1 cellular context compared by ENCODE assay signal in the genomic region with DNA sequence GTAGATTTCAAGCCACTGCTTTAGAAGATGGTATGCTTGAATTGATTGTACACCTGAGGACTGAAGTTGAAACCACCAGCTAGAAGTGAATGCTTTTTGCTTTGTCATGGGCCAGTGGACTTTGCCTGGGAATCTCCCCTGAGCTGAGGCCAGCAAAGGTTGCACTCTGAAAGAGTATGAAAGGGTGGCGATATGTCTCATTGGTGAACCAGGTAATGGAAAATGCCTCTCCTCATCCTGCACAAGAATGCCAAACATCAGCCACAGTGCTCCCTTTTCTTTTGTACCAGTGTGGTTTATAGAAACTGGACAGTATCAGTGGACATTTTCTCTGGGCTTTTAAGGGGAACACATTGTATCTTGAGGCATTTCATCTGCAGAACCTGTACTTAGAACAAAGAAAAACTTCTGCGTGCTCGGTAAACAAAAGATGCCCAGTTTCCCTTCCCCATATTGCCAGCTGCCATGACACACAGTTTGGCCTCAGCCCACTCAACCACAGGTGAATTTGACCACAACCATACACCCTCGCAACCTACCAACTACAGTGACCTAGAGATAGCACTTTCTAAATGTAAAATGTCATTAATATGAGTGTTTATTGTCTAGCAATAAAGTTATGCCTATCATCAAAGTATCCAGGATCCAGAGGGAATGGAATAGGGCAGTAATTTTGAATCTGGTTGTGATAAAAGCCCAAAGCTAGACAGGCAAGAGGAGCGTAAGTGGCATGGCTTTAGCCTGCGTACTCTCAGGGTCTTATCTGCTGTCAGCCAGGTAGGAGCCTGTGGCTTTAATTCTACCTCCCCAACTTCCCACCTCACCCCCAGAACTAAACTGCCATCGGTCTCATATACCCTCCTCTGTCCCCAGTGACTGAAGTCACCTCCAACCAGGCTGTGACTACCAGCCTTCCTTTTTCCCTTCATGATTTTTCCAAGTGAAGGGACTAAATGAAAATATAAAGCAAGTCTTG.
TF ChIP-seq lines count a peak whose summit lies in the region.

No MANE protein-coding gene starts in this region.

TF ChIP-seq in HepG2, 621 proteins besides CTCF, POLR2A, EP300 and RAD21 (continued from another document and continues in another):
- TF ChIP-seq NPAS2 (CRISPR knock-in tag; IDR thresholded peaks at IDR 0.05; ENCODE audit: borderline replicate concordance) (no peak), FOSL2 (CRISPR knock-in tag; IDR thresholded peaks at IDR 0.05) (peak; percentile 52), TOE1 (CRISPR knock-in tag; IDR thresholded peaks at IDR 0.05) (no peak), MLLT10 (CRISPR knock-in tag; IDR thresholded peaks at IDR 0.05) (no peak), ZNF432 (CRISPR knock-in tag; IDR thresholded peaks at IDR 0.05; ENCODE audit: borderline replicate concordance) (no peak), FOXA1 (IDR thresholded peaks at IDR 0.05) (no peak), FOXA1 (CRISPR knock-in tag; IDR thresholded peaks at IDR 0.05) (no peak), MYC (CRISPR knock-in tag; IDR thresholded peaks at IDR 0.05; ENCODE audit: borderline replicate concordance) (no peak), ZNF451 (CRISPR knock-in tag; IDR thresholded peaks at IDR 0.05) (no peak), ZNF274 (CRISPR knock-in tag; IDR thresholded peaks at IDR 0.05) (no peak), REXO4 (CRISPR knock-in tag; IDR thresholded peaks at IDR 0.05; ENCODE audit: borderline replicate concordance) (no peak), ATAD3A (CRISPR knock-in tag; IDR thresholded peaks at IDR 0.05) (no peak), DPF2 (CRISPR knock-in tag; IDR thresholded peaks at IDR 0.05; ENCODE audit: borderline replicate concordance, low read depth) (peak; percentile 25; the same call in 1 of the 2 replicates), HMG20B (CRISPR knock-in tag; conservative IDR thresholded peaks at IDR 0.05) (no peak), PLRG1 (conservative IDR thresholded peaks at IDR 0.05) (no peak), ZNF382 (CRISPR knock-in tag; IDR thresholded peaks at IDR 0.05; ENCODE audit: borderline replicate concordance) (no peak), ZNF775 (CRISPR knock-in tag; IDR thresholded peaks at IDR 0.05; ENCODE audit: borderline replicate concordance) (no peak), SAFB2 (CRISPR knock-in tag; IDR thresholded peaks at IDR 0.05; ENCODE audit: borderline replicate concordance, low read depth) (no peak), ZNF343 (CRISPR knock-in tag; IDR thresholded peaks at IDR 0.05) (no peak), ETV5 (CRISPR knock-in tag; IDR thresholded peaks at IDR 0.05; ENCODE audit: borderline replicate concordance) (no peak), KDM5B (CRISPR knock-in tag; IDR thresholded peaks at IDR 0.05; ENCODE audit: borderline replicate concordance) (no peak), ZFP36 (IDR thresholded peaks at IDR 0.05; ENCODE audit: borderline replicate concordance, low read depth, low read length, partially characterized antibody) (no peak), FOXJ3 (CRISPR knock-in tag; IDR thresholded peaks at IDR 0.05; ENCODE audit: borderline replicate concordance) (no peak), IKZF1 (IDR thresholded peaks at IDR 0.05) (no peak), PHF8 (CRISPR knock-in tag; IDR thresholded peaks at IDR 0.05) (no peak), NR3C1 (CRISPR knock-in tag; IDR thresholded peaks at IDR 0.05) (no peak), ZNF354B (CRISPR knock-in tag; IDR thresholded peaks at IDR 0.05) (no peak), ARNT (IDR thresholded peaks at IDR 0.05) (no peak), ERF (CRISPR knock-in tag; IDR thresholded peaks at IDR 0.05) (peak; percentile 90; the same call in 1 of the 2 replicates), GPN1 (CRISPR knock-in tag; IDR thresholded peaks at IDR 0.05; ENCODE audit: borderline replicate concordance) (no peak), ESRRA (CRISPR knock-in tag; IDR thresholded peaks at IDR 0.05; ENCODE audit: low read depth) (no peak), ZNF44 (CRISPR knock-in tag; IDR thresholded peaks at IDR 0.05) (peak; percentile 62; the same call in 1 of the 2 replicates), ZFY (CRISPR knock-in tag; IDR thresholded peaks at IDR 0.05) (no peak)
- TF ChIP-seq, protein P1, sequence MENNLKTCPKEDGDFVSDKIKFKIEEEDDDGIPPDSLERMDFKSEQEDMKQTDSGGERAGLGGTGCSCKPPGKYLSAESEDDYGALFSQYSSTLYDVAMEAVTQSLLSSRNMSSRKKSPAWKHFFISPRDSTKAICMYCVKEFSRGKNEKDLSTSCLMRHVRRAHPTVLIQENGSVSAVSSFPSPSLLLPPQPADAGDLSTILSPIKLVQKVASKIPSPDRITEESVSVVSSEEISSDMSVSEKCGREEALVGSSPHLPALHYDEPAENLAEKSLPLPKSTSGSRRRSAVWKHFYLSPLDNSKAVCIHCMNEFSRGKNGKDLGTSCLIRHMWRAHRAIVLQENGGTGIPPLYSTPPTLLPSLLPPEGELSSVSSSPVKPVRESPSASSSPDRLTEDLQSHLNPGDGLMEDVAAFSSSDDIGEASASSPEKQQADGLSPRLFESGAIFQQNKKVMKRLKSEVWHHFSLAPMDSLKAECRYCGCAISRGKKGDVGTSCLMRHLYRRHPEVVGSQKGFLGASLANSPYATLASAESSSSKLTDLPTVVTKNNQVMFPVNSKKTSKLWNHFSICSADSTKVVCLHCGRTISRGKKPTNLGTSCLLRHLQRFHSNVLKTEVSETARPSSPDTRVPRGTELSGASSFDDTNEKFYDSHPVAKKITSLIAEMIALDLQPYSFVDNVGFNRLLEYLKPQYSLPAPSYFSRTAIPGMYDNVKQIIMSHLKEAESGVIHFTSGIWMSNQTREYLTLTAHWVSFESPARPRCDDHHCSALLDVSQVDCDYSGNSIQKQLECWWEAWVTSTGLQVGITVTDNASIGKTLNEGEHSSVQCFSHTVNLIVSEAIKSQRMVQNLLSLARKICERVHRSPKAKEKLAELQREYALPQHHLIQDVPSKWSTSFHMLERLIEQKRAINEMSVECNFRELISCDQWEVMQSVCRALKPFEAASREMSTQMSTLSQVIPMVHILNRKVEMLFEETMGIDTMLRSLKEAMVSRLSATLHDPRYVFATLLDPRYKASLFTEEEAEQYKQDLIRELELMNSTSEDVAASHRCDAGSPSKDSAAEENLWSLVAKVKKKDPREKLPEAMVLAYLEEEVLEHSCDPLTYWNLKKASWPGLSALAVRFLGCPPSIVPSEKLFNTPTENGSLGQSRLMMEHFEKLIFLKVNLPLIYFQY (CRISPR knock-in tag; IDR thresholded peaks at IDR 0.05; ENCODE audit: borderline replicate concordance), result no peak
- TF ChIP-seq, protein P2, sequence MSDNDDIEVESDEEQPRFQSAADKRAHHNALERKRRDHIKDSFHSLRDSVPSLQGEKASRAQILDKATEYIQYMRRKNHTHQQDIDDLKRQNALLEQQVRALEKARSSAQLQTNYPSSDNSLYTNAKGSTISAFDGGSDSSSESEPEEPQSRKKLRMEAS (IDR thresholded peaks at IDR 0.05), result no peak
- TF ChIP-seq, protein P3, sequence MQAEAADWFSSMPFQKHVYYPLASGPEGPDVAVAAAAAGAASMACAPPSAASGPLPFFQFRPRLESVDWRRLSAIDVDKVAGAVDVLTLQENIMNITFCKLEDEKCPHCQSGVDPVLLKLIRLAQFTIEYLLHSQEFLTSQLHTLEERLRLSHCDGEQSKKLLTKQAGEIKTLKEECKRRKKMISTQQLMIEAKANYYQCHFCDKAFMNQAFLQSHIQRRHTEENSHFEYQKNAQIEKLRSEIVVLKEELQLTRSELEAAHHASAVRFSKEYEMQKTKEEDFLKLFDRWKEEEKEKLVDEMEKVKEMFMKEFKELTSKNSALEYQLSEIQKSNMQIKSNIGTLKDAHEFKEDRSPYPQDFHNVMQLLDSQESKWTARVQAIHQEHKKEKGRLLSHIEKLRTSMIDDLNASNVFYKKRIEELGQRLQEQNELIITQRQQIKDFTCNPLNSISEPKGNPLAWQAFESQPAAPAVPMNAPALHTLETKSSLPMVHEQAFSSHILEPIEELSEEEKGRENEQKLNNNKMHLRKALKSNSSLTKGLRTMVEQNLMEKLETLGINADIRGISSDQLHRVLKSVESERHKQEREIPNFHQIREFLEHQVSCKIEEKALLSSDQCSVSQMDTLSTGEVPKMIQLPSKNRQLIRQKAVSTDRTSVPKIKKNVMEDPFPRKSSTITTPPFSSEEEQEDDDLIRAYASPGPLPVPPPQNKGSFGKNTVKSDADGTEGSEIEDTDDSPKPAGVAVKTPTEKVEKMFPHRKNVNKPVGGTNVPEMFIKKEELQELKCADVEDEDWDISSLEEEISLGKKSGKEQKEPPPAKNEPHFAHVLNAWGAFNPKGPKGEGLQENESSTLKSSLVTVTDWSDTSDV (CRISPR knock-in tag; IDR thresholded peaks at IDR 0.05), result no peak
- TF ChIP-seq, protein P4, sequence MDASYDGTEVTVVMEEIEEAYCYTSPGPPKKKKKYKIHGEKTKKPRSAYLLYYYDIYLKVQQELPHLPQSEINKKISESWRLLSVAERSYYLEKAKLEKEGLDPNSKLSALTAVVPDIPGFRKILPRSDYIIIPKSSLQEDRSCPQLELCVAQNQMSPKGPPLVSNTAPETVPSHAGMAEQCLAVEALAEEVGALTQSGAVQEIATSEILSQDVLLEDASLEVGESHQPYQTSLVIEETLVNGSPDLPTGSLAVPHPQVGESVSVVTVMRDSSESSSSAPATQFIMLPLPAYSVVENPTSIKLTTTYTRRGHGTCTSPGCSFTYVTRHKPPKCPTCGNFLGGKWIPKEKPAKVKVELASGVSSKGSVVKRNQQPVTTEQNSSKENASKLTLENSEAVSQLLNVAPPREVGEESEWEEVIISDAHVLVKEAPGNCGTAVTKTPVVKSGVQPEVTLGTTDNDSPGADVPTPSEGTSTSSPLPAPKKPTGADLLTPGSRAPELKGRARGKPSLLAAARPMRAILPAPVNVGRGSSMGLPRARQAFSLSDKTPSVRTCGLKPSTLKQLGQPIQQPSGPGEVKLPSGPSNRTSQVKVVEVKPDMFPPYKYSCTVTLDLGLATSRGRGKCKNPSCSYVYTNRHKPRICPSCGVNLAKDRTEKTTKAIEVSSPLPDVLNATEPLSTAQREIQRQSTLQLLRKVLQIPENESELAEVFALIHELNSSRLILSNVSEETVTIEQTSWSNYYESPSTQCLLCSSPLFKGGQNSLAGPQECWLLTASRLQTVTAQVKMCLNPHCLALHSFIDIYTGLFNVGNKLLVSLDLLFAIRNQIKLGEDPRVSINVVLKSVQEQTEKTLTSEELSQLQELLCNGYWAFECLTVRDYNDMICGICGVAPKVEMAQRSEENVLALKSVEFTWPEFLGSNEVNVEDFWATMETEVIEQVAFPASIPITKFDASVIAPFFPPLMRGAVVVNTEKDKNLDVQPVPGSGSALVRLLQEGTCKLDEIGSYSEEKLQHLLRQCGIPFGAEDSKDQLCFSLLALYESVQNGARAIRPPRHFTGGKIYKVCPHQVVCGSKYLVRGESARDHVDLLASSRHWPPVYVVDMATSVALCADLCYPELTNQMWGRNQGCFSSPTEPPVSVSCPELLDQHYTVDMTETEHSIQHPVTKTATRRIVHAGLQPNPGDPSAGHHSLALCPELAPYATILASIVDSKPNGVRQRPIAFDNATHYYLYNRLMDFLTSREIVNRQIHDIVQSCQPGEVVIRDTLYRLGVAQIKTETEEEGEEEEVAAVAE (CRISPR knock-in tag; IDR thresholded peaks at IDR 0.05; ENCODE audit: borderline replicate concordance), result peak; percentile 52; the same call in 1 of the 2 replicates
- TF ChIP-seq, protein P5, sequence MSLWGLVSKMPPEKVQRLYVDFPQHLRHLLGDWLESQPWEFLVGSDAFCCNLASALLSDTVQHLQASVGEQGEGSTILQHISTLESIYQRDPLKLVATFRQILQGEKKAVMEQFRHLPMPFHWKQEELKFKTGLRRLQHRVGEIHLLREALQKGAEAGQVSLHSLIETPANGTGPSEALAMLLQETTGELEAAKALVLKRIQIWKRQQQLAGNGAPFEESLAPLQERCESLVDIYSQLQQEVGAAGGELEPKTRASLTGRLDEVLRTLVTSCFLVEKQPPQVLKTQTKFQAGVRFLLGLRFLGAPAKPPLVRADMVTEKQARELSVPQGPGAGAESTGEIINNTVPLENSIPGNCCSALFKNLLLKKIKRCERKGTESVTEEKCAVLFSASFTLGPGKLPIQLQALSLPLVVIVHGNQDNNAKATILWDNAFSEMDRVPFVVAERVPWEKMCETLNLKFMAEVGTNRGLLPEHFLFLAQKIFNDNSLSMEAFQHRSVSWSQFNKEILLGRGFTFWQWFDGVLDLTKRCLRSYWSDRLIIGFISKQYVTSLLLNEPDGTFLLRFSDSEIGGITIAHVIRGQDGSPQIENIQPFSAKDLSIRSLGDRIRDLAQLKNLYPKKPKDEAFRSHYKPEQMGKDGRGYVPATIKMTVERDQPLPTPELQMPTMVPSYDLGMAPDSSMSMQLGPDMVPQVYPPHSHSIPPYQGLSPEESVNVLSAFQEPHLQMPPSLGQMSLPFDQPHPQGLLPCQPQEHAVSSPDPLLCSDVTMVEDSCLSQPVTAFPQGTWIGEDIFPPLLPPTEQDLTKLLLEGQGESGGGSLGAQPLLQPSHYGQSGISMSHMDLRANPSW (CRISPR knock-in tag; IDR thresholded peaks at IDR 0.05; ENCODE audit: borderline replicate concordance), result 0 out of 2 replicates have a peak, but pooled peaks have one; percentile 29
- TF ChIP-seq, protein P6, sequence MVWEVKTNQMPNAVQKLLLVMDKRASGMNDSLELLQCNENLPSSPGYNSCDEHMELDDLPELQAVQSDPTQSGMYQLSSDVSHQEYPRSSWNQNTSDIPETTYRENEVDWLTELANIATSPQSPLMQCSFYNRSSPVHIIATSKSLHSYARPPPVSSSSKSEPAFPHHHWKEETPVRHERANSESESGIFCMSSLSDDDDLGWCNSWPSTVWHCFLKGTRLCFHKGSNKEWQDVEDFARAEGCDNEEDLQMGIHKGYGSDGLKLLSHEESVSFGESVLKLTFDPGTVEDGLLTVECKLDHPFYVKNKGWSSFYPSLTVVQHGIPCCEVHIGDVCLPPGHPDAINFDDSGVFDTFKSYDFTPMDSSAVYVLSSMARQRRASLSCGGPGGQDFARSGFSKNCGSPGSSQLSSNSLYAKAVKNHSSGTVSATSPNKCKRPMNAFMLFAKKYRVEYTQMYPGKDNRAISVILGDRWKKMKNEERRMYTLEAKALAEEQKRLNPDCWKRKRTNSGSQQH (CRISPR knock-in tag; IDR thresholded peaks at IDR 0.05; ENCODE audit: low read depth), result no peak
- TF ChIP-seq, protein P7, sequence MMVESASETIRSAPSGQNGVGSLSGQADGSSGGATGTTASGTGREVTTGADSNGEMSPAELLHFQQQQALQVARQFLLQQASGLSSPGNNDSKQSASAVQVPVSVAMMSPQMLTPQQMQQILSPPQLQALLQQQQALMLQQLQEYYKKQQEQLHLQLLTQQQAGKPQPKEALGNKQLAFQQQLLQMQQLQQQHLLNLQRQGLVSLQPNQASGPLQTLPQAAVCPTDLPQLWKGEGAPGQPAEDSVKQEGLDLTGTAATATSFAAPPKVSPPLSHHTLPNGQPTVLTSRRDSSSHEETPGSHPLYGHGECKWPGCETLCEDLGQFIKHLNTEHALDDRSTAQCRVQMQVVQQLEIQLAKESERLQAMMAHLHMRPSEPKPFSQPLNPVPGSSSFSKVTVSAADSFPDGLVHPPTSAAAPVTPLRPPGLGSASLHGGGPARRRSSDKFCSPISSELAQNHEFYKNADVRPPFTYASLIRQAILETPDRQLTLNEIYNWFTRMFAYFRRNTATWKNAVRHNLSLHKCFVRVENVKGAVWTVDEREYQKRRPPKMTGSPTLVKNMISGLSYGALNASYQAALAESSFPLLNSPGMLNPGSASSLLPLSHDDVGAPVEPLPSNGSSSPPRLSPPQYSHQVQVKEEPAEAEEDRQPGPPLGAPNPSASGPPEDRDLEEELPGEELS (CRISPR knock-in tag; IDR thresholded peaks at IDR 0.05), result peak; percentile 57
